In the genomic region with DNA sequence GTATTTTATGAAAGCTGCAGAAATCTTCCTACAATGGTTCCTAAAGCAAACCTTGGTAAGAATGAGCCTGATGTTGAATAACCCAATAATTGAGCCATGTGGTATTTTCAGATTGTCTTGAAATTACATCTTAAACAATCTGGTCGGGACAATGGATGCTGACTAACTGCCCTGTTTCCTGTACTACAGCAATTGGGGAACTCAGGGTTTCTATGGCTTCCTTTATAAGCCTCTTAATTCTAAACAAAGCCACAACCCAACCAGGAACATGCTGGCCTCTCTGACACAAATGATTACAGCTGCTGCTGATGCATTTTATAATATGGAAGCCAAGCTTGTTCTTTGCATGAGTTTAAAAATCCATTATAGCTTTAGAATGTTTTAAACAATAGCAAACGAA, we compare ENCODE assay signal across 13 cellular contexts. TPM values are rescaled to one million over a fixed set of nuclear protein-coding genes. Genes with fewer than 3 reads are reported as not detected.
DNase-seq lines count a peak whose midpoint lies in the region.
"Had no signal": no experiment of that assay in that cellular context is flagged by ENCODE, and none has a peak within 500 bp of the region (broad histone marks: within the 10 kb centered on the region; RNA-seq: fewer than 3 reads in every experiment).

No MANE protein-coding gene starts in this region.

- DNase-seq in DMS153 treated with DMSO at 0.1 percent for 48 hours (lab: John Stamatoyannopoulos, UW; ENCODE audit: unreplicated experiment): peak; percentile 19
- peak; percentile 52 for DNase-seq in M059J (ENCODE audit: low read depth)
- peak; percentile 50 for DNase-seq in foreskin melanocyte
- no peak for DNase-seq in DMS 273 (lab: John Stamatoyannopoulos, UW; ENCODE audit: unreplicated experiment)
- DNase-seq in UCSD-AML1 (lab: John Stamatoyannopoulos, UW; ENCODE audit: unreplicated experiment): no peak
- DNase-seq in activated gamma-delta T cell (lab: John Stamatoyannopoulos, UW): no peak
- no peak for DNase-seq in NCI-H345 (lab: John Stamatoyannopoulos, UW)
- DNase-seq: kidney glomerular epithelial cell; naive thymus-derived CD8-positive, alpha-beta T cell; PC-3; upper lobe of right lung had no signal

- peaks cover 42% of the 10 kb centered on the region for H3K4me1 Mint-ChIP-seq in T-helper 1 cell treated with Interleukin-12 subunit alpha and Interleukin-12 subunit beta and Interleukin-4 antibody, amounts not matched to agents 30 μg/mL and 1 μg/mL, for 36 hours (ENCODE audit: low read depth)
- H3K4me1 Mint-ChIP-seq: naive thymus-derived CD8-positive, alpha-beta T cell had no signal

- no peaks in the 10 kb centered on the region for H3K36me3 Mint-ChIP-seq in T-helper 1 cell treated with Interleukin-12 subunit alpha and Interleukin-12 subunit beta and Interleukin-4 antibody, amounts not matched to agents 30 μg/mL and 1 μg/mL, for 36 hours (ENCODE audit: low read depth)
- H3K36me3 Mint-ChIP-seq: CD14-positive monocyte; naive thymus-derived CD8-positive, alpha-beta T cell had no signal

- H3K9me3 Mint-ChIP-seq in T-helper 1 cell treated with Interleukin-12 subunit alpha and Interleukin-12 subunit beta and Interleukin-4 antibody, amounts not matched to agents 30 μg/mL and 1 μg/mL, for 36 hours: no peaks in the 10 kb centered on the region
- H3K9me3 Mint-ChIP-seq: naive thymus-derived CD8-positive, alpha-beta T cell had no signal

- H3K27me3 Mint-ChIP-seq in T-helper 1 cell treated with Interleukin-12 subunit alpha and Interleukin-12 subunit beta and Interleukin-4 antibody, amounts not matched to agents 30 μg/mL and 1 μg/mL, for 36 hours (ENCODE audit: low read depth): peaks cover 4% of the 10 kb centered on the region

- no peak overlapping the region for H3K4me3 Mint-ChIP-seq in T-helper 1 cell treated with Interleukin-12 subunit alpha and Interleukin-12 subunit beta and Interleukin-4 antibody, amounts not matched to agents 30 μg/mL and 1 μg/mL, for 36 hours
- H3K4me3 Mint-ChIP-seq: naive thymus-derived CD8-positive, alpha-beta T cell had no signal

- H3K27ac Mint-ChIP-seq in T-helper 1 cell treated with Interleukin-12 subunit alpha and Interleukin-12 subunit beta and Interleukin-4 antibody, amounts not matched to agents 30 μg/mL and 1 μg/mL, for 36 hours: peak overlapping the region; percentile 77
- H3K27ac Mint-ChIP-seq: CD14-positive monocyte; naive thymus-derived CD8-positive, alpha-beta T cell had no signal

RNA-seq across cellular contexts. Expression of a gene that starts 30.2 kb away (rescaled TPM):
- total RNA-seq in M059J (2014; rRNA removed; shearing (Covaris generic)): 7.3 and 9.9 TPM in 2 replicates
- total RNA-seq: naive thymus-derived CD8-positive, alpha-beta T cell had no signal

Comparison
In these comparisons a context has a peak if more than half of its experiments do, and no peak if none do; other contexts are left out.
1. DNase-seq: peak in DMS153 treated with DMSO at 0.1 percent for 48 hours (single experiment), M059J (single experiment) and foreskin melanocyte (single experiment); none in DMS 273 (single experiment), UCSD-AML1 (single experiment), activated gamma-delta T cell (single experiment) and NCI-H345 (single experiment).